In genomic region chr9:20906326-20906725, GRCh38 we compare ENCODE assay signal across 19 cellular contexts.
A peak's percentile ranks its signal among the peaks of the same experiment; 100 is the strongest.
DNase-seq lines count a peak whose midpoint lies in the region; ATAC-seq and TF ChIP-seq lines count a peak whose summit lies in the region.
"Had no signal": no experiment of that assay in that cellular context is flagged by ENCODE, and none has a peak within 500 bp of the region (broad histone marks: within the 10 kb centered on the region; RNA-seq: fewer than 3 reads in every experiment).

No MANE protein-coding gene starts in this region.

- no peaks in the 10 kb centered on the region for H3K36me3 ChIP-seq in testis (ENCODE audit: low read depth, missing control alignments)

- no peak overlapping the region for H3K4me3 Mint-ChIP-seq in nephron progenitor cell
- H3K4me3 Mint-ChIP-seq in activated naive CD4-positive, alpha-beta T cell treated with anti-CD3 and anti-CD28 coated beads, Interleukin-2, amount 10 ng/mL, durations not matched to agents 7 days and 5 days: no peak overlapping the region

- WGBS in testis, 2 donors: 83 to 93% methylated on average over 1 of the region's 1 CpG

- peak overlapping the region; percentile 0 for H3K27ac Mint-ChIP-seq in nephron progenitor cell
- no peak overlapping the region for H3K27ac Mint-ChIP-seq in activated naive CD4-positive, alpha-beta T cell treated with anti-CD3 and anti-CD28 coated beads, Interleukin-2, amount 10 ng/mL, durations not matched to agents 7 days and 5 days

- DNase-seq in NCI-H2081 (lab: John Stamatoyannopoulos, UW) (peak; percentile 15 to 72), NCI-H2081 treated with DMSO at 0.1 percent for 48 hours (lab: John Stamatoyannopoulos, UW) (no peak), SK-N-DZ (ENCODE audit: low spot score) (peak; percentile 24), fibroblast of mammary gland (ENCODE audit: low read depth) (peak; percentile 37), nephron progenitor cell (no peak), testis (no peak)
- no peak for DNase-seq in activated naive CD4-positive, alpha-beta T cell treated with anti-CD3 and anti-CD28 coated beads, Interleukin-2, amount 10 ng/mL, durations not matched to agents 7 days and 5 days
- DNase-seq: DMS 273 treated with DMSO at 0.1 percent for 48 hours, GF-D8, GM23248, MV-4-11, NCI-H1436, NCI-H226, NCI-H524 treated with DMSO at 0.1 percent for 48 hours had no signal

- no peaks in the 10 kb centered on the region for H3K9me3 ChIP-seq in testis
- H3K9me3 ChIP-seq: BLaER1 treated with 17β-estradiol and CSF1 and Interleukin-3, amounts not matched to agents 10 nM and 100 nM had no signal

- no peaks in the 10 kb centered on the region for H3K4me1 ChIP-seq in testis
- H3K4me1 ChIP-seq: BLaER1 treated with 17β-estradiol and CSF1 and Interleukin-3, amounts not matched to agents 10 nM and 100 nM had no signal

- TF ChIP-seq CTCF in fibroblast of mammary gland (conservative IDR thresholded peaks at IDR 0.05; ENCODE audit: control insufficient read depth, insufficient read depth, low read depth, low read length) (no peak), nephron progenitor cell (IDR thresholded peaks at IDR 0.05) (no peak), testis (IDR thresholded peaks at IDR 0.05) (no peak)

- TF ChIP-seq POLR2A in testis (IDR thresholded peaks at IDR 0.05): no peak

- H3K27me3 Mint-ChIP-seq in nephron progenitor cell (ENCODE audit: low read depth, poor library complexity): no peaks in the 10 kb centered on the region
- no peaks in the 10 kb centered on the region for H3K27me3 Mint-ChIP-seq in activated naive CD4-positive, alpha-beta T cell treated with anti-CD3 and anti-CD28 coated beads, Interleukin-2, amount 10 ng/mL, durations not matched to agents 7 days and 5 days

- peaks cover 5% of the 10 kb centered on the region for H3K4me1 Mint-ChIP-seq in nephron progenitor cell
- H3K4me1 Mint-ChIP-seq in activated naive CD4-positive, alpha-beta T cell treated with anti-CD3 and anti-CD28 coated beads, Interleukin-2, amount 10 ng/mL, durations not matched to agents 7 days and 5 days: no peaks in the 10 kb centered on the region

- intact Hi-C loops in testis (cut with DNase I; ENCODE audit: low total_unique reads): no loop called here

- H3K36me3 Mint-ChIP-seq in nephron progenitor cell (ENCODE audit: low read depth): peaks cover 14% of the 10 kb centered on the region
- H3K36me3 Mint-ChIP-seq in activated naive CD4-positive, alpha-beta T cell treated with anti-CD3 and anti-CD28 coated beads, Interleukin-2, amount 10 ng/mL, durations not matched to agents 7 days and 5 days: peaks cover 2% of the 10 kb centered on the region

- CTCF ChIA-PET in activated naive CD4-positive, alpha-beta T cell treated with anti-CD3 and anti-CD28 coated beads, Interleukin-2, amount 10 ng/mL, durations not matched to agents 7 days and 5 days (lab: Charles Lee): no interaction called here

- ATAC-seq in HG03159 (IDR thresholded peaks at IDR 0.05; ENCODE audit: unreplicated experiment): no peak
- ATAC-seq: HCT116, K562 had no signal

- no peaks in the 10 kb centered on the region for H3K9me3 Mint-ChIP-seq in nephron progenitor cell
- no peaks in the 10 kb centered on the region for H3K9me3 Mint-ChIP-seq in activated naive CD4-positive, alpha-beta T cell treated with anti-CD3 and anti-CD28 coated beads, Interleukin-2, amount 10 ng/mL, durations not matched to agents 7 days and 5 days

- no peaks in the 10 kb centered on the region for H3K27me3 ChIP-seq in testis
- H3K27me3 ChIP-seq: BLaER1 treated with 17β-estradiol and CSF1 and Interleukin-3, amounts not matched to agents 10 nM and 100 nM had no signal

- H3K4me3 ChIP-seq in fibroblast of mammary gland (ENCODE audit: control insufficient read depth, low read depth, low read length): no peak overlapping the region
- no peak overlapping the region for H3K4me3 ChIP-seq in testis
- H3K4me3 ChIP-seq: BLaER1 treated with 17β-estradiol and CSF1 and Interleukin-3, amounts not matched to agents 10 nM and 100 nM; GM23248; K562 had no signal

- H3K27ac ChIP-seq in testis: no peak overlapping the region
- H3K27ac ChIP-seq: 22Rv1; BLaER1 treated with 17β-estradiol and CSF1 and Interleukin-3, amounts not matched to agents 10 nM and 100 nM; GM23248 had no signal

Comparison
In these comparisons a context has a peak if more than half of its experiments do, and no peak if none do; other contexts are left out.
1. DNase-seq: peak in NCI-H2081 (2 of 2), SK-N-DZ (single experiment) and fibroblast of mammary gland (single experiment); none in NCI-H2081 treated with DMSO at 0.1 percent for 48 hours (single experiment), nephron progenitor cell (single experiment), activated naive CD4-positive, alpha-beta T cell treated with anti-CD3 and anti-CD28 coated beads, Interleukin-2, amount 10 ng/mL, durations not matched to agents 7 days and 5 days (single experiment) and testis (single experiment).